1 cellular context compared by ENCODE assay signal in genomic region chr20:9878096-9878495, GRCh38.
TF ChIP-seq lines count a peak whose summit lies in the region.

No MANE protein-coding gene starts in this region.

TF ChIP-seq in HepG2, 621 proteins besides CTCF, POLR2A, EP300 and RAD21 (continued from another document):
- no peak for TF ChIP-seq MED1 (CRISPR knock-in tag; IDR thresholded peaks at IDR 0.05)
- TF ChIP-seq CEBPB (IDR thresholded peaks at IDR 0.05; ENCODE audit: borderline replicate concordance, low read depth, low read length), result no peak
- no peak for TF ChIP-seq ATF7-NPFF (CRISPR knock-in tag; IDR thresholded peaks at IDR 0.05; ENCODE audit: low read depth)
- no peak for TF ChIP-seq ZNF34 (CRISPR knock-in tag; IDR thresholded peaks at IDR 0.05; ENCODE audit: borderline replicate concordance)
- TF ChIP-seq TERF1 (CRISPR knock-in tag; IDR thresholded peaks at IDR 0.05), result no peak
- TF ChIP-seq ZBTB34 (CRISPR knock-in tag; IDR thresholded peaks at IDR 0.05), result no peak
